8 cellular contexts compared by ENCODE assay signal in genomic region chr17:81397314-81398169, GRCh38. TPM values are rescaled to one million over a fixed set of nuclear protein-coding genes. Genes with fewer than 3 reads are reported as not detected.
DNase-seq lines count a peak whose midpoint lies in the region; ATAC-seq and TF ChIP-seq lines count a peak whose summit lies in the region.

No MANE protein-coding gene starts in this region.

- H3K79me2 ChIP-seq in mammary epithelial cell (ENCODE audit: insufficient read depth, low read length), result peaks cover 58% of the 10 kb centered on the region

- in situ Hi-C loops in mammary epithelial cell (cut with MboI; ENCODE audit: low sequenced_read_pairs in 2 of 2), result loop anchor here in 1 of 2 donors (5.0 to 10.0 kb wide), 2 partner anchors 87 to 115 kb away; partner anchors contain the start of gene ACTG1

- peak overlapping the region; percentile 80 for H3K9ac ChIP-seq in mammary epithelial cell (ENCODE audit: insufficient read depth, low read length)

- peak overlapping the region; percentile 40 for H3K4me3 Mint-ChIP-seq in activated naive CD4-positive, alpha-beta T cell treated with anti-CD3 and anti-CD28 coated beads, Interleukin-2, amount 10 ng/mL, durations not matched to agents 7 days and 5 days
- no peak overlapping the region for H3K4me3 Mint-ChIP-seq in stimulated activated memory B cell treated with anti-CD40 and anti-IgM and Interleukin-4, amounts not matched to agents 10 μg/mL and 1 μg/mL and 100 μg/mL, for 72 hours

- peak overlapping the region; percentile 91 for H2AFZ ChIP-seq in mammary epithelial cell (ENCODE audit: low read depth, low read length)

- H3K27ac Mint-ChIP-seq in activated naive CD4-positive, alpha-beta T cell treated with anti-CD3 and anti-CD28 coated beads, Interleukin-2, amount 10 ng/mL, durations not matched to agents 7 days and 5 days, result peak overlapping the region; percentile 84
- H3K27ac Mint-ChIP-seq in stimulated activated memory B cell treated with anti-CD40 and anti-IgM and Interleukin-4, amounts not matched to agents 10 μg/mL and 1 μg/mL and 100 μg/mL, for 72 hours, result no peak overlapping the region

- peak overlapping the region; percentile 100 for H3K4me2 ChIP-seq in mammary epithelial cell (ENCODE audit: insufficient read depth, low read depth, low read length)

- DNase-seq in activated naive CD4-positive, alpha-beta T cell treated with anti-CD3 and anti-CD28 coated beads, Interleukin-2, amount 10 ng/mL, durations not matched to agents 7 days and 5 days, result no peak
- DNase-seq in activated naive CD4-positive, alpha-beta T cell (lab: John Stamatoyannopoulos, UW), result no peak
- DNase-seq in NCI-H446 treated with DMSO at 0.1 percent for 48 hours (lab: John Stamatoyannopoulos, UW), result peak; percentile 18
- peak; percentile 72 for DNase-seq in mammary epithelial cell
- no peak for DNase-seq in left lung
- DNase-seq in testis, result no peak

- no TSS peak for BruUV-seq in mammary epithelial cell (replicated peaks; lab: Mats Ljungman, UMichigan)

- peaks cover 6% of the 10 kb centered on the region for H3K36me3 Mint-ChIP-seq in activated naive CD4-positive, alpha-beta T cell treated with anti-CD3 and anti-CD28 coated beads, Interleukin-2, amount 10 ng/mL, durations not matched to agents 7 days and 5 days
- H3K36me3 Mint-ChIP-seq in stimulated activated memory B cell treated with anti-CD40 and anti-IgM and Interleukin-4, amounts not matched to agents 10 μg/mL and 1 μg/mL and 100 μg/mL, for 72 hours, result no peaks in the 10 kb centered on the region

- H3K9me3 ChIP-seq in mammary epithelial cell (replicated peaks; ENCODE audit: insufficient read depth, low read length) (no peaks in the 10 kb centered on the region), left lung (no peaks in the 10 kb centered on the region), testis (no peaks in the 10 kb centered on the region)

- peaks cover 94% of the 10 kb centered on the region for H3K27me3 Mint-ChIP-seq in activated naive CD4-positive, alpha-beta T cell treated with anti-CD3 and anti-CD28 coated beads, Interleukin-2, amount 10 ng/mL, durations not matched to agents 7 days and 5 days
- peaks cover 61% of the 10 kb centered on the region for H3K27me3 Mint-ChIP-seq in stimulated activated memory B cell treated with anti-CD40 and anti-IgM and Interleukin-4, amounts not matched to agents 10 μg/mL and 1 μg/mL and 100 μg/mL, for 72 hours

- ATAC-seq in left lung, result no peak
- ATAC-seq in HG02852 (IDR thresholded peaks at IDR 0.05; ENCODE audit: unreplicated experiment), result no peak
- ATAC-seq in stimulated activated memory B cell treated with anti-CD40 and anti-IgM and Interleukin-4, amounts not matched to agents 10 μg/mL and 1 μg/mL and 100 μg/mL, for 72 hours, result no peak

- peaks cover 26% of the 10 kb centered on the region for H3K4me1 Mint-ChIP-seq in activated naive CD4-positive, alpha-beta T cell treated with anti-CD3 and anti-CD28 coated beads, Interleukin-2, amount 10 ng/mL, durations not matched to agents 7 days and 5 days
- peaks cover 29% of the 10 kb centered on the region for H3K4me1 Mint-ChIP-seq in stimulated activated memory B cell treated with anti-CD40 and anti-IgM and Interleukin-4, amounts not matched to agents 10 μg/mL and 1 μg/mL and 100 μg/mL, for 72 hours

- H3K36me3 ChIP-seq in mammary epithelial cell (ENCODE audit: insufficient read depth, low read length) (no peaks in the 10 kb centered on the region), left lung (no peaks in the 10 kb centered on the region), testis (ENCODE audit: low read depth, missing control alignments) (no peaks in the 10 kb centered on the region)

- intact Hi-C loops in mammary epithelial cell (cut with micrococcal nuclease) (loop anchor here (2.0 kb wide), 1 partner anchor 145 kb away; no protein-coding TSS in a partner anchor), left lung (cut with DNase I) (loop anchor here (5.0 to 10.0 kb wide), 2 partner anchors 87 to 115 kb away; partner anchors contain the start of gene ACTG1 (in 1 of the 2)), testis (cut with DNase I; ENCODE audit: low total_unique reads) (loop anchor here (2.0 kb wide), 1 partner anchor 115 kb away; the partner anchor contains the start of gene ACTG1)

- no peak for TF ChIP-seq POLR2A in testis (IDR thresholded peaks at IDR 0.05)

- dilution Hi-C loops in mammary epithelial cell (cut with HindIII; ENCODE audit: low sequenced_read_pairs), result no loop called here

- TF ChIP-seq CTCF in mammary epithelial cell (conservative IDR thresholded peaks at IDR 0.05 in 1 of 2, IDR thresholded peaks at IDR 0.05 in 1 of 2; ENCODE audit: extremely low read depth in 1 of 2, insufficient read depth in 1 of 2, low read depth in 1 of 2, low read length in 2 of 2), result no peak
- TF ChIP-seq CTCF in left lung (IDR thresholded peaks at IDR 0.05), result peak; percentile 17 to 45
- no peak for TF ChIP-seq CTCF in testis (IDR thresholded peaks at IDR 0.05)

- CTCF ChIA-PET in activated naive CD4-positive, alpha-beta T cell treated with anti-CD3 and anti-CD28 coated beads, Interleukin-2, amount 10 ng/mL, durations not matched to agents 7 days and 5 days (lab: Charles Lee), result interaction anchor here (1.1 to 1.3 kb wide), 3 partner anchors 33 to 106 kb away, joined by 3 to 6 read pairs (median 4); no protein-coding TSS in a partner anchor
- CTCF ChIA-PET in mammary epithelial cell (lab: Charles Lee; ENCODE audit: low non-redundant PET), result interaction anchor here (0.6 kb wide), 3 partner anchors 24 to 356 kb away, joined by 3 to 4 read pairs (median 3); no protein-coding TSS in a partner anchor

- no peaks in the 10 kb centered on the region for H3K9me3 Mint-ChIP-seq in activated naive CD4-positive, alpha-beta T cell treated with anti-CD3 and anti-CD28 coated beads, Interleukin-2, amount 10 ng/mL, durations not matched to agents 7 days and 5 days
- H3K9me3 Mint-ChIP-seq in stimulated activated memory B cell treated with anti-CD40 and anti-IgM and Interleukin-4, amounts not matched to agents 10 μg/mL and 1 μg/mL and 100 μg/mL, for 72 hours, result no peaks in the 10 kb centered on the region

- H3K4me1 ChIP-seq in mammary epithelial cell (ENCODE audit: insufficient read depth, low read length), result peaks cover 40% of the 10 kb centered on the region
- peaks cover 32 to 88% of the 10 kb centered on the region in 2 donors for H3K4me1 ChIP-seq in left lung
- peaks cover 41% of the 10 kb centered on the region for H3K4me1 ChIP-seq in testis

- H3K27ac ChIP-seq in mammary epithelial cell (ENCODE audit: insufficient read depth, low read depth, low read length) (peak overlapping the region; percentile 72), left lung (peak overlapping the region; percentile 93), testis (peak overlapping the region; percentile 93 to 97)

- no peaks in the 10 kb centered on the region for H4K20me1 ChIP-seq in mammary epithelial cell (ENCODE audit: insufficient read depth, low read length)

- WGBS in mammary epithelial cell (ENCODE audit: low coverage, missing lambda C conversion rate), result 6% methylated on average over 24 of the region's 49 CpGs
- 4% methylated on average over 44 to 46 of the region's 49 CpGs for WGBS in testis, 2 donors

- peak overlapping the region; percentile 76 to 83 (median 81) for H3K4me3 ChIP-seq in mammary epithelial cell (replicated peaks in 1 of 3; ENCODE audit: insufficient read depth in 1 of 3, low read depth in 2 of 3, low read length in 3 of 3)
- peak overlapping the region; percentile 45 to 72 for H3K4me3 ChIP-seq in left lung
- H3K4me3 ChIP-seq in testis, result peak overlapping the region; percentile 57 to 65

- H3K27me3 ChIP-seq in mammary epithelial cell (ENCODE audit: insufficient read depth, low read length) (no peaks in the 10 kb centered on the region), left lung (peaks cover 0 to 93% of the 10 kb centered on the region in 2 donors), testis (no peaks in the 10 kb centered on the region)

RNA-seq across cellular contexts. Expression of gene BAHCC1, which starts 2.3 kb away (rescaled TPM):
- total RNA-seq in mammary epithelial cell, result 1 to 10 TPM; 2.2 to 9.1 TPM
- polyA plus RNA-seq in mammary epithelial cell, result 1.6 TPM
- 0.67 TPM for polyA minus RNA-seq in mammary epithelial cell
- 10 to 100 TPM; 13.6 to 19.8 TPM for total RNA-seq in left lung
- 10 to 100 TPM; 29.2 to 30.2 TPM for total RNA-seq in testis
- polyA plus RNA-seq in testis (ENCODE audit: insufficient read depth, low read depth, low replicate concordance), result 11.3 TPM

Comparison
In these comparisons a context has a peak if more than half of its experiments do, and no peak if none do; other contexts are left out.
1. DNase-seq: peak in NCI-H446 treated with DMSO at 0.1 percent for 48 hours (single experiment) and mammary epithelial cell (single experiment); none in activated naive CD4-positive, alpha-beta T cell treated with anti-CD3 and anti-CD28 coated beads, Interleukin-2, amount 10 ng/mL, durations not matched to agents 7 days and 5 days (single experiment), activated naive CD4-positive, alpha-beta T cell (0 of 4), left lung (0 of 2) and testis (single experiment).
2. CTCF ChIP-seq: peak in left lung (2 of 2); none in mammary epithelial cell (0 of 2) and testis (0 of 3).
3. Peak in every context shown above with its lines, with median percentiles within 50 percentile points of each other: H3K27ac ChIP-seq and H3K4me3 ChIP-seq.